In the genomic region with DNA sequence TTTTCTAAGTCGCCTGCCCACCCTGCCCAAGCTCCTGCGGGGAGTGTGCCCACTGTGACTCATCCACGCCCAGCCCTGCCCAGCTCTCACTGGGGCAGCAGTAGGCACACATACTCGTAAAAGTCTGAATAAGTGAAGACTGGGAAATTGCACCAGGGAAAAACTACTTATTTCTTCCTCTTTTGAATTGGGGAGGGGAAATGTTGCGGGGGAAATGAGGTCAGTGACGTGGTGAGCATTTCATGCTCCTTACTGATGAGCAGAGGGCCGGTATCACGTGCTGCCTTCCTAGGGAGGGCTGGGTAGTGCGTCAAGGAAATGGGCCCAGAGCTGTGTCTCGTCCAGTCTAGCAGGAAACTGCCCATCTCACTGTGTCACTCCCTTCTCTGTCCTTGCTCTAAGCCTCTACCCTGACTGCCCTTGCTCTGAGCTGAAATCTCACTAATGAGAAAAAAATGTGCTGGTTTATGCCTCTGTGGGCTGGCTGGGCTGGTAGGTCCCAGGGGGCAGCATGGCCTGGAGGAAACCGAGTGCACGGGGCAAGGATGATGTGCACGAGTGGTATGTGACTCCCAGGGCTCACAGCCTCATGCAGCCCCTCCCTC, we compare ENCODE assay signal across 9 cellular contexts.
A peak's percentile ranks its signal among the peaks of the same experiment; 100 is the strongest.
DNase-seq lines count a peak whose midpoint lies in the region; ATAC-seq and TF ChIP-seq lines count a peak whose summit lies in the region.
"Had no signal": no experiment of that assay in that cellular context is flagged by ENCODE, and none has a peak within 500 bp of the region (broad histone marks: within the 10 kb centered on the region; RNA-seq: fewer than 3 reads in every experiment).

No MANE protein-coding gene starts in this region.

- no peak for TF ChIP-seq CTCF in AG09309 (IDR thresholded peaks at IDR 0.05; ENCODE audit: control insufficient read depth, insufficient read depth, low read depth, low read length, missing control alignments)

- peak overlapping the region; percentile 48 for H3K4me3 Mint-ChIP-seq in stimulated activated memory B cell treated with anti-CD40 and anti-IgM and Interleukin-4, amounts not matched to agents 10 μg/mL and 1 μg/mL and 100 μg/mL, for 72 hours

- peak overlapping the region; percentile 90 for H3K27ac Mint-ChIP-seq in stimulated activated memory B cell treated with anti-CD40 and anti-IgM and Interleukin-4, amounts not matched to agents 10 μg/mL and 1 μg/mL and 100 μg/mL, for 72 hours

- H3K9me3 Mint-ChIP-seq in stimulated activated memory B cell treated with anti-CD40 and anti-IgM and Interleukin-4, amounts not matched to agents 10 μg/mL and 1 μg/mL and 100 μg/mL, for 72 hours, result no peaks in the 10 kb centered on the region

- peaks cover 4% of the 10 kb centered on the region for H3K36me3 Mint-ChIP-seq in stimulated activated memory B cell treated with anti-CD40 and anti-IgM and Interleukin-4, amounts not matched to agents 10 μg/mL and 1 μg/mL and 100 μg/mL, for 72 hours

- H3K4me1 Mint-ChIP-seq in stimulated activated memory B cell treated with anti-CD40 and anti-IgM and Interleukin-4, amounts not matched to agents 10 μg/mL and 1 μg/mL and 100 μg/mL, for 72 hours, result peaks cover 92% of the 10 kb centered on the region

- DNase-seq in AG09309 (ENCODE audit: low read depth), result peak; percentile 64
- peak; percentile 48 for DNase-seq in GOT3 (lab: John Stamatoyannopoulos, UW)
- DNase-seq in T1000 (lab: John Stamatoyannopoulos, UW), result peak; percentile 81
- peak; percentile 61 for DNase-seq in germinal center (ENCODE audit: low spot score)
- no peak for DNase-seq in NCI-H774 (lab: John Stamatoyannopoulos, UW)
- no peak for DNase-seq in stimulated activated CD4-positive, alpha-beta T cell treated with anti-CD3 and anti-CD28 coated beads, Interleukin-2, amount 100 ng/mL, for 48 hours

- H3K27me3 Mint-ChIP-seq in stimulated activated memory B cell treated with anti-CD40 and anti-IgM and Interleukin-4, amounts not matched to agents 10 μg/mL and 1 μg/mL and 100 μg/mL, for 72 hours, result no peaks in the 10 kb centered on the region

- no peak overlapping the region for H3K4me3 ChIP-seq in AG09309 (ENCODE audit: control insufficient read depth, low read depth, low read length)
- H3K4me3 ChIP-seq: cardiac muscle cell had no signal

- ATAC-seq in stimulated activated memory B cell treated with anti-CD40 and anti-IgM and Interleukin-4, amounts not matched to agents 10 μg/mL and 1 μg/mL and 100 μg/mL, for 72 hours, result peak; percentile 75
- no peak for ATAC-seq in GM21390 (IDR thresholded peaks at IDR 0.05; ENCODE audit: unreplicated experiment)

Comparison
In these comparisons a context has a peak if more than half of its experiments do, and no peak if none do; other contexts are left out.
1. DNase-seq: peak in AG09309 (single experiment), GOT3 (single experiment), T1000 (single experiment) and germinal center (single experiment); none in NCI-H774 (single experiment) and stimulated activated CD4-positive, alpha-beta T cell treated with anti-CD3 and anti-CD28 coated beads, Interleukin-2, amount 100 ng/mL, for 48 hours (0 of 2).